10 cellular contexts compared by ENCODE assay signal in the genomic region with DNA sequence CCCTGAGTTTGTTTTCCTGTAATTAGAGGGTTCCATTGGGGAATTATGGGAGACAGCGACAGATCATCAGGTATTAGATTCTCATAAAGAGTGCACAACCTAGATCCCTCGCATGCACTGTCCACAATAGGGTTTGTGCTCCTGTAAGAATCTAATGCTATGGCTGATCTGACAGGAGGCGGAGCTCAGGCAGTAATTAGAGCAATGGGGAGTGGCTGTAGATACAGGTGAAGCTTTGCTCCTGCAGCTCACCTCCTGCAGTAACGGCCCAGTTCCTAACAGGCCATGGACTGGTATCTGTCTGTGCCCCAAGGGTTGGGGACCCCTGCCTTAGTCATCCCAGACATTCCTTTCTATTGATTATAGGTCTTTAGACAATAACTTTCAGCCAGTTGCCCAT. TPM values are rescaled to one million over a fixed set of nuclear protein-coding genes. Genes with fewer than 3 reads are reported as not detected.
DNase-seq lines count a peak whose midpoint lies in the region; ATAC-seq and TF ChIP-seq lines count a peak whose summit lies in the region.
"Had no signal": no experiment of that assay in that cellular context is flagged by ENCODE, and none has a peak within 500 bp of the region (broad histone marks: within the 10 kb centered on the region; RNA-seq: fewer than 3 reads in every experiment).

No MANE protein-coding gene starts in this region.

- peaks cover 28% of the 10 kb centered on the region for H3K36me3 Mint-ChIP-seq in Caco-2 (ENCODE audit: insufficient read depth, unreplicated experiment)
- peaks cover 24% of the 10 kb centered on the region for H3K36me3 Mint-ChIP-seq in brain

- H3K4me3 Mint-ChIP-seq in Caco-2 (ENCODE audit: unreplicated experiment) = peak overlapping the region; percentile 87
- H3K4me3 Mint-ChIP-seq in brain = peak overlapping the region; percentile 76 to 93 (median 93)

- H3K27ac ChIP-seq in ovary = no peak overlapping the region

- H3K27ac Mint-ChIP-seq in Caco-2 (ENCODE audit: unreplicated experiment) (no peak overlapping the region), brain (peak overlapping the region in 4 of 5 experiments; percentile 74 to 99 (median 88))

- H3K4me3 ChIP-seq in Caco-2 (ENCODE audit: low read depth, low read length) (no peak overlapping the region), neuron (ENCODE audit: low read length) (no peak overlapping the region), ovary (no peak overlapping the region)

- no peak for TF ChIP-seq POLR2A in ovary (IDR thresholded peaks at IDR 0.05)

- H3K36me3 ChIP-seq in Caco-2 (ENCODE audit: control insufficient read depth, insufficient read depth, low read length) (no peaks in the 10 kb centered on the region), neuron (ENCODE audit: insufficient read depth, low read length) (peaks cover 11% of the 10 kb centered on the region), ovary (no peaks in the 10 kb centered on the region)

- ATAC-seq in GM18511 (IDR thresholded peaks at IDR 0.05; ENCODE audit: unreplicated experiment) = no peak

- H3K4me1 ChIP-seq in Caco-2 (peaks cover 5% of the 10 kb centered on the region), neuron (ENCODE audit: insufficient read depth, low read length) (peaks cover 2% of the 10 kb centered on the region), ovary (ENCODE audit: insufficient read depth) (peaks cover 5% of the 10 kb centered on the region)

- H3K27me3 Mint-ChIP-seq in Caco-2 (ENCODE audit: insufficient read depth, unreplicated experiment) (no peaks in the 10 kb centered on the region), brain (no peaks in the 10 kb centered on the region)

- no peaks in the 10 kb centered on the region for H3K9me3 ChIP-seq in Caco-2
- H3K9me3 ChIP-seq in neuron (ENCODE audit: low read length) = no peaks in the 10 kb centered on the region
- no peaks in the 10 kb centered on the region for H3K9me3 ChIP-seq in ovary

- peaks cover 8% of the 10 kb centered on the region for H3K4me1 Mint-ChIP-seq in Caco-2 (ENCODE audit: low read depth, unreplicated experiment)
- peaks cover 42% of the 10 kb centered on the region for H3K4me1 Mint-ChIP-seq in brain

- CTCF ChIA-PET in Caco-2 (lab: Charles Lee) = interaction anchor here (0.9 kb wide), 1 partner anchor 55 kb away, joined by 4 read pairs; no protein-coding TSS in a partner anchor

- POLR2A ChIA-PET in Caco-2 (lab: Charles Lee) = no interaction called here

- 87 to 93% (median 93%) methylated on average over 4 of the region's 4 CpGs for WGBS in ovary, 3 donors

- intact Hi-C loops in Caco-2 (cut with micrococcal nuclease; ENCODE audit: unreplicated experiment) = loop anchor here (1.0 kb wide), 2 partner anchors 33 to 51 kb away; a partner anchor contains a TSS
- intact Hi-C loops in ovary (cut with DNase I) = no loop called here

- peak overlapping the region; percentile 91 for H2AFZ ChIP-seq in neuron (ENCODE audit: low read depth, low read length)

- DNase-seq in Caco-2 (no peak), NAMALWA (ENCODE audit: low spot score) (peak; percentile 42), hypothalamus (lab: John Stamatoyannopoulos, UW) (no peak), ovary (no peak)
- DNase-seq: activated effector memory CD4-positive, alpha-beta T cell treated with anti-CD3 and anti-CD28 coated beads, Interleukin-2, amount 50 U/mL, for 16 hours; effector memory CD4-positive, alpha-beta T cell; stimulated activated CD4-positive, alpha-beta T cell treated with anti-CD3 and anti-CD28 coated beads, Interleukin-4, amount 100 ng/mL, for 4 hours had no signal

- peaks cover 5% of the 10 kb centered on the region for H3K9me3 Mint-ChIP-seq in Caco-2 (ENCODE audit: unreplicated experiment)
- H3K9me3 Mint-ChIP-seq in brain = no peaks in the 10 kb centered on the region

- no peaks in the 10 kb centered on the region for H3K27me3 ChIP-seq in Caco-2 (replicated peaks; ENCODE audit: control insufficient read depth, insufficient read depth, low read length)
- H3K27me3 ChIP-seq in neuron (ENCODE audit: insufficient read depth, low read length) = no peaks in the 10 kb centered on the region
- H3K27me3 ChIP-seq in ovary = no peaks in the 10 kb centered on the region

- TF ChIP-seq CTCF in Caco-2 (IDR thresholded peaks at IDR 0.05; ENCODE audit: insufficient read depth in 1 of 2, low read depth in 1 of 2, low read length in 1 of 2, severe bottlenecking in 1 of 2, unreplicated experiment in 1 of 2) = no peak
- no peak for TF ChIP-seq CTCF in brain (conservative IDR thresholded peaks at IDR 0.05)
- no peak for TF ChIP-seq CTCF in ovary (IDR thresholded peaks at IDR 0.05)

- no peak for TF ChIP-seq EP300 in ovary (IDR thresholded peaks at IDR 0.05)

- no TSS peak for BruUV-seq in Caco-2 (replicated peaks; lab: Mats Ljungman, UMichigan)

RNA-seq across cellular contexts. Expression of a gene that starts 0.9 kb away (rescaled TPM):
- total RNA-seq in Caco-2 (2022) (15.2 and 16.7 TPM in 2 replicates), ovary (10 to 100 TPM in 6 of 7 donors, 1 to 10 TPM in 1; 9.2 to 16.2 (median 13.5) TPM)
- polyA plus RNA-seq in brain (ENCODE audit: insufficient read depth, low read depth, low replicate concordance) (11.7 TPM), ovary (10 to 100 TPM in 1 of 2 donors, 1 to 10 TPM in 1; 9.2 to 11.8 TPM)

RNA-seq across cellular contexts. Expression of a gene that starts 32.8 kb away (rescaled TPM):
- total RNA-seq in Caco-2 (2022) (37.8 and 41.1 TPM in 2 replicates), ovary (10 to 100 TPM; 21.9 to 45.0 (median 38.4) TPM)
- polyA plus RNA-seq in brain (ENCODE audit: insufficient read depth, low read depth, low replicate concordance) (53.2 TPM), ovary (10 to 100 TPM; 28.0 to 41.3 TPM)

RNA-seq across cellular contexts. Expression of a gene that starts 33.3 kb away (rescaled TPM):
- total RNA-seq in Caco-2 (2022) = 44.8 and 47.5 TPM in 2 replicates
- polyA plus RNA-seq in brain (ENCODE audit: insufficient read depth, low read depth, low replicate concordance) = 16.3 TPM
- total RNA-seq in ovary = 10 to 100 TPM; 28.8 to 90.7 (median 73.9) TPM
- 10 to 100 TPM; 14.2 to 29.4 TPM for polyA plus RNA-seq in ovary

RNA-seq across cellular contexts. Expression of a gene that starts 40.1 kb away (rescaled TPM):
- total RNA-seq in Caco-2 (2022) (142 and 150 TPM in 2 replicates), ovary (100 to 1,000 TPM in 2 of 7 donors, 10 to 100 TPM in 5; 33.6 to 110 (median 98.2) TPM)
- polyA plus RNA-seq in brain (ENCODE audit: insufficient read depth, low read depth, low replicate concordance) (247 TPM), ovary (100 to 1,000 TPM in 1 of 2 donors, 10 to 100 TPM in 1; 97.4 to 145 TPM)

RNA-seq across cellular contexts. Expression of a gene that starts 52.5 kb away (rescaled TPM):
- total RNA-seq in Caco-2 (2022) = 227 and 240 TPM in 2 replicates
- polyA plus RNA-seq in brain (ENCODE audit: insufficient read depth, low read depth, low replicate concordance) = 233 TPM
- total RNA-seq in ovary = 10 to 100 TPM; 24.4 to 57.6 (median 37.9) TPM
- polyA plus RNA-seq in ovary = 10 to 100 TPM; 45.1 to 79.7 TPM
